ENCODE assay signal across 11 cellular contexts in the genomic region with DNA sequence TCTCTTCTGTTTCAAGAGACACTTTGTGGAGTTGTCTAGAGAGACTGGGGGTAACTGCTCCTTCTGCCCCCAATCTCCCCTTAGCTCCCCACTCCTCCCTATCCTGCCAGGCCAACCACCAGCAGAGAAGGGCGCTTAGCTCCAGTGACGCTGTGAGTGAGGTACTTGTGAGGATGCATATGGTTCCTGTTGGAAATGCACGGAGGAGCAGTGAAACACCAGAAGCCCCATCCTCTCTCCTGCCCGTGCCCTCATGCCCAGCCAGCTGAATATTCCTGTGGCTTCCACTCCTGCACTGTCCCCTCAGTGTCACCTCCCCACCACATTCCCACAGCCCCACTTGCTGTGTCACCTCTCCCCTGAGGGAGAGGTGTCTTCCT. TPM values are rescaled to one million over a fixed set of nuclear protein-coding genes. Genes with fewer than 3 reads are reported as not detected.
A peak's percentile ranks its signal among the peaks of the same experiment; 100 is the strongest.
DNase-seq lines count a peak whose midpoint lies in the region; ATAC-seq and TF ChIP-seq lines count a peak whose summit lies in the region.
"Had no signal": no experiment of that assay in that cellular context is flagged by ENCODE, and none has a peak within 500 bp of the region (broad histone marks: within the 10 kb centered on the region; RNA-seq: fewer than 3 reads in every experiment).

No MANE protein-coding gene starts in this region.

- no peaks in the 10 kb centered on the region for H3K27me3 ChIP-seq in CD4-positive, alpha-beta memory T cell (ENCODE audit: insufficient read depth, low read length)
- no peaks in the 10 kb centered on the region for H3K27me3 ChIP-seq in muscle layer of duodenum (ENCODE audit: low read depth, low read length)

- H3K36me3 ChIP-seq in CD4-positive, alpha-beta memory T cell (ENCODE audit: insufficient read depth, low read length) = no peaks in the 10 kb centered on the region
- peaks cover 0 to 4% of the 10 kb centered on the region in 2 donors for H3K36me3 ChIP-seq in muscle layer of duodenum (ENCODE audit: control insufficient read depth in 1 of 2, insufficient read depth in 2 of 2, low read length in 2 of 2)

- no peaks in the 10 kb centered on the region for H3K36me3 Mint-ChIP-seq in CD4-positive, alpha-beta memory T cell
- H3K36me3 Mint-ChIP-seq in activated B cell treated with CpG ODN at 0.5 μM for 24 hours (ENCODE audit: low read depth) = no peaks in the 10 kb centered on the region

- POLR2A ChIA-PET in CD4-positive, alpha-beta memory T cell (lab: Charles Lee; ENCODE audit: partially characterized antibody) = interaction anchor here (0.8 to 2.4 kb wide), 3 partner anchors 12 to 181 kb away, joined by 3 to 12 read pairs (median 4); partner anchors contain the start of genes NT5E and SYNCRIP
- POLR2A ChIA-PET in activated B cell treated with CpG ODN at 0.5 μM for 24 hours (lab: Charles Lee) = interaction anchor here (1.0 to 4.2 kb wide), 4 partner anchors 10 to 216 kb away, joined by 3 to 25 read pairs (median 6); partner anchors contain the start of gene NT5E

- ATAC-seq in GM21717 (IDR thresholded peaks at IDR 0.05; ENCODE audit: unreplicated experiment) (peak; percentile 11), activated B cell treated with CpG ODN at 0.5 μM for 24 hours (ENCODE audit: low read depth) (no peak), GM18861 (IDR thresholded peaks at IDR 0.05; ENCODE audit: unreplicated experiment) (no peak)

- no peak for DNase-seq in CD4-positive, alpha-beta memory T cell
- DNase-seq in activated B cell treated with CpG ODN at 0.5 μM for 24 hours (no peak), midbrain (lab: John Stamatoyannopoulos, UW) (no peak), GM20000 (ENCODE audit: low spot score) (no peak), NCI-H526 (lab: John Stamatoyannopoulos, UW) (no peak)
- DNase-seq: activated CD4-positive, alpha-beta T cell treated with anti-CD3 and anti-CD28 coated beads, Interleukin-2, amount 50 U/mL, for 1 hour; NCI-H446 treated with DMSO at 0.1 percent for 48 hours had no signal

- peaks cover 28% of the 10 kb centered on the region for H3K4me1 ChIP-seq in CD4-positive, alpha-beta memory T cell (ENCODE audit: insufficient read depth, low read length)
- peaks cover 0 to 32% of the 10 kb centered on the region in 2 donors for H3K4me1 ChIP-seq in muscle layer of duodenum (ENCODE audit: control insufficient read depth in 1 of 2, insufficient read depth in 2 of 2, low read length in 2 of 2)

- H3K27ac ChIP-seq in CD4-positive, alpha-beta memory T cell (ENCODE audit: low read depth, low read length) = no peak overlapping the region
- peak overlapping the region; percentile 17 for H3K27ac ChIP-seq in muscle layer of duodenum (ENCODE audit: low read length)

- H3K9me3 Mint-ChIP-seq in CD4-positive, alpha-beta memory T cell = no peaks in the 10 kb centered on the region
- no peaks in the 10 kb centered on the region for H3K9me3 Mint-ChIP-seq in activated B cell treated with CpG ODN at 0.5 μM for 24 hours
- H3K9me3 Mint-ChIP-seq: dendritic cell treated with granulocyte-macrophage colony-stimulating factor and Interleukin-4, amounts not matched to agents 40 ng/mL and 50 ng/mL, for 4 days had no signal

- H3K4me3 ChIP-seq in CD4-positive, alpha-beta memory T cell (ENCODE audit: low read length in 2 of 2) = no peak overlapping the region
- no peak overlapping the region for H3K4me3 ChIP-seq in muscle layer of duodenum (ENCODE audit: low read depth in 1 of 2, low read length in 2 of 2)

- peak overlapping the region in 5 of 8 donors; percentile 5 to 52 (median 33) for H3K4me3 Mint-ChIP-seq in CD4-positive, alpha-beta memory T cell
- H3K4me3 Mint-ChIP-seq in activated B cell treated with CpG ODN at 0.5 μM for 24 hours = no peak overlapping the region
- H3K4me3 Mint-ChIP-seq: dendritic cell treated with granulocyte-macrophage colony-stimulating factor and Interleukin-4, amounts not matched to agents 40 ng/mL and 50 ng/mL, for 4 days had no signal

- peaks cover 6 to 12% of the 10 kb centered on the region in 2 donors for H3K27me3 Mint-ChIP-seq in CD4-positive, alpha-beta memory T cell
- H3K27me3 Mint-ChIP-seq in activated B cell treated with CpG ODN at 0.5 μM for 24 hours = no peaks in the 10 kb centered on the region

- CTCF ChIA-PET in CD4-positive, alpha-beta memory T cell (lab: Charles Lee; ENCODE audit: partially characterized antibody) = interaction anchor here (1.0 to 8.1 kb wide), 2 partner anchors 21 to 62 kb away, joined by 3 to 61 read pairs; no protein-coding TSS in a partner anchor
- CTCF ChIA-PET in activated B cell treated with CpG ODN at 0.5 μM for 24 hours (lab: Charles Lee) = interaction anchor here (3.1 to 6.3 kb wide), 2 partner anchors 12 to 21 kb away, joined by 9 to 23 read pairs; partner anchors contain the start of gene NT5E

- H3K9me3 ChIP-seq in CD4-positive, alpha-beta memory T cell (ENCODE audit: control insufficient read depth in 1 of 2, low read length in 2 of 2) = no peaks in the 10 kb centered on the region
- no peaks in the 10 kb centered on the region for H3K9me3 ChIP-seq in muscle layer of duodenum (ENCODE audit: control insufficient read depth in 1 of 2, low read length in 2 of 2)

- intact Hi-C loops in CD4-positive, alpha-beta memory T cell (cut with micrococcal nuclease) = no loop called here
- intact Hi-C loops in activated B cell treated with CpG ODN at 0.5 μM for 24 hours (cut with micrococcal nuclease) = loop anchor here (1.0 to 10.0 kb wide), 2 partner anchors 11 to 1237 kb away; partner anchors contain the start of genes CEP162 and NT5E

- peak overlapping the region in 6 of 7 donors; percentile 7 to 83 (median 68) for H3K27ac Mint-ChIP-seq in CD4-positive, alpha-beta memory T cell
- H3K27ac Mint-ChIP-seq in activated B cell treated with CpG ODN at 0.5 μM for 24 hours = peak overlapping the region; percentile 62
- H3K27ac Mint-ChIP-seq: dendritic cell treated with granulocyte-macrophage colony-stimulating factor and Interleukin-4, amounts not matched to agents 40 ng/mL and 50 ng/mL, for 4 days had no signal

- TF ChIP-seq CTCF in activated B cell treated with CpG ODN at 0.5 μM for 24 hours (IDR thresholded peaks at IDR 0.05) = no peak
- no peak for TF ChIP-seq CTCF in GM20000 (IDR thresholded peaks at IDR 0.05; ENCODE audit: extremely low read depth, missing control alignments)

- peaks cover 6 to 56% (median 34%) of the 10 kb centered on the region in 4 donors for H3K4me1 Mint-ChIP-seq in CD4-positive, alpha-beta memory T cell
- peaks cover 93% of the 10 kb centered on the region for H3K4me1 Mint-ChIP-seq in activated B cell treated with CpG ODN at 0.5 μM for 24 hours

RNA-seq across cellular contexts. Expression of gene NT5E, which starts 11.9 kb away (rescaled TPM):
- total RNA-seq in CD4-positive, alpha-beta memory T cell = 1 to 10 TPM; 3.3 TPM
- 10 to 100 TPM; 14.9 to 15.8 TPM for polyA plus RNA-seq in CD4-positive, alpha-beta memory T cell
- 5.8 and 6.6 TPM in 2 replicates for total RNA-seq in activated B cell treated with CpG ODN at 0.5 μM for 24 hours
